11 cellular contexts compared by ENCODE assay signal in the genomic region with DNA sequence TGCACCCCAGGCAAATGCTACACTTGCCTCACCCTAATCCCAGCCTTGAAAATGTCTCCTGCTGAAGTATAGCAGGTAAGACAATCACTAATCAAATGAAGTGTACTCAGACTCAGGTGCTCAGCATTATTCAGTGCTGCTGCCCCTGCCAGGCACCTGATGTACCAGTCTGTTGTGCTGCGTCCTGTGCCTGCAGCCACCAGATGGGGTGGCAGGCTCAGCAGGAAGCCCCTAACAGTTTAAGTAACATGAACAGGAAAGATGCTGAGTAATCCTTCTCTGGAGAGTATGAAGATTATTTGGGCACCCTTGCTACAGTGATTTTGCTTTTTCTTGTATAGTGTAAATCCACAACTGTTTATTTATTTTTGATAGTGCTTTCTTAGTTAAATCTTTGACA.
A peak's percentile ranks its signal among the peaks of the same experiment; 100 is the strongest.
DNase-seq lines count a peak whose midpoint lies in the region; ATAC-seq and TF ChIP-seq lines count a peak whose summit lies in the region.
"Had no signal": no experiment of that assay in that cellular context is flagged by ENCODE, and none has a peak within 500 bp of the region (broad histone marks: within the 10 kb centered on the region; RNA-seq: fewer than 3 reads in every experiment).

No MANE protein-coding gene starts in this region.

- no peak overlapping the region for H3K4me3 ChIP-seq in GM12875 (ENCODE audit: low read depth, low read length)
- H3K4me3 ChIP-seq: prostate gland had no signal

- DNase-seq in COLO668 (lab: John Stamatoyannopoulos, UW; ENCODE audit: unreplicated experiment) (peak; percentile 26), NCI-H460 (ENCODE audit: extremely low read depth, low read depth) (peak; percentile 6), erythroblast (lab: John Stamatoyannopoulos, UW) (peak; percentile 7 to 12), NCI-H2196 treated with DMSO at 0.1 percent for 48 hours (lab: John Stamatoyannopoulos, UW; ENCODE audit: unreplicated experiment) (no peak), kidney glomerular epithelial cell (lab: John Stamatoyannopoulos, UW) (no peak)
- DNase-seq: activated naive CD8-positive, alpha-beta T cell treated with anti-CD3 and anti-CD28 coated beads, Interleukin-2, amount 10 ng/mL, durations not matched to agents 7 days and 5 days; NCI-H226 had no signal

- no peak for ATAC-seq in HG03354 (IDR thresholded peaks at IDR 0.05; ENCODE audit: poor library complexity, severe bottlenecking, unreplicated experiment)
- no peak for ATAC-seq in HG03521 (IDR thresholded peaks at IDR 0.05; ENCODE audit: unreplicated experiment)

- no peak for TF ChIP-seq POLR2A in erythroblast (IDR thresholded peaks at IDR 0.05; ENCODE audit: low read length)

- TF ChIP-seq CTCF in GM12875 (IDR thresholded peaks at IDR 0.05; ENCODE audit: borderline replicate concordance, insufficient read depth, low read depth, low read length), result peak; percentile 34; the same call in 1 of the 2 replicates

Comparison
In these comparisons a context has a peak if more than half of its experiments do, and no peak if none do; other contexts are left out.
1. DNase-seq: peak in COLO668 (single experiment), NCI-H460 (single experiment) and erythroblast (2 of 2); none in NCI-H2196 treated with DMSO at 0.1 percent for 48 hours (single experiment) and kidney glomerular epithelial cell (single experiment).